In genomic region chr9:115923903-115924668, GRCh38 we compare ENCODE assay signal across 16 cellular contexts.
DNase-seq lines count a peak whose midpoint lies in the region; ATAC-seq and TF ChIP-seq lines count a peak whose summit lies in the region.
"Had no signal": no experiment of that assay in that cellular context is flagged by ENCODE, and none has a peak within 500 bp of the region (broad histone marks: within the 10 kb centered on the region; RNA-seq: fewer than 3 reads in every experiment).

No MANE protein-coding gene starts in this region.

- POLR2A ChIA-PET in BJ (lab: Charles Lee) = no interaction called here
- POLR2A ChIA-PET in Panc1 (lab: Charles Lee) = no interaction called here
- POLR2A ChIA-PET in CD4-positive, alpha-beta memory T cell (lab: Charles Lee; ENCODE audit: partially characterized antibody) = no interaction called here

- H3K27ac ChIP-seq in Panc1 (ENCODE audit: low read length) = no peak overlapping the region
- peak overlapping the region; percentile 37 for H3K27ac ChIP-seq in muscle layer of duodenum (ENCODE audit: low read length)
- H3K27ac ChIP-seq in CD4-positive, alpha-beta memory T cell (ENCODE audit: low read depth, low read length) = no peak overlapping the region
- H3K27ac ChIP-seq: gastroesophageal sphincter, KMS-11, psoas muscle, tibial nerve had no signal

- peak; percentile 82 for DNase-seq in BJ (ENCODE audit: low read depth)
- no peak for DNase-seq in Panc1 (ENCODE audit: low read depth, low spot score)
- DNase-seq in fibroblast of gingiva (ENCODE audit: low read depth) = peak; percentile 98
- DNase-seq in CD4-positive, alpha-beta memory T cell = no peak
- no peak for DNase-seq in NCI-H526 (lab: John Stamatoyannopoulos, UW)
- DNase-seq in SHP77 treated with DMSO at 0.1 percent for 48 hours (lab: John Stamatoyannopoulos, UW) = no peak
- DNase-seq: CD8-positive, alpha-beta T cell; central memory CD4-positive, alpha-beta T cell; H9; psoas muscle; RPMI8226 had no signal

- H3K36me3 Mint-ChIP-seq in CD4-positive, alpha-beta memory T cell = no peaks in the 10 kb centered on the region
- H3K36me3 Mint-ChIP-seq: CD8-positive, alpha-beta T cell had no signal

- H3K4me3 Mint-ChIP-seq in CD4-positive, alpha-beta memory T cell = no peak overlapping the region
- H3K4me3 Mint-ChIP-seq: CD8-positive, alpha-beta T cell; H9 had no signal

- no peaks in the 10 kb centered on the region for H3K27me3 Mint-ChIP-seq in CD4-positive, alpha-beta memory T cell

- H3K4me3 ChIP-seq in BJ (ENCODE audit: low read depth, low read length) (no peak overlapping the region), Panc1 (ENCODE audit: low read depth in 2 of 2, low read length in 2 of 2) (no peak overlapping the region), muscle layer of duodenum (ENCODE audit: low read depth in 1 of 2, low read length in 2 of 2) (no peak overlapping the region)
- H3K4me3 ChIP-seq in CD4-positive, alpha-beta memory T cell (ENCODE audit: low read length in 2 of 2) = no peak overlapping the region
- H3K4me3 ChIP-seq: gastroesophageal sphincter, psoas muscle, tibial nerve had no signal

- no peaks in the 10 kb centered on the region for H3K36me3 ChIP-seq in BJ (ENCODE audit: control insufficient read depth, insufficient read depth, low read length)
- no peaks in the 10 kb centered on the region for H3K36me3 ChIP-seq in Panc1 (ENCODE audit: control insufficient read depth, insufficient read depth, low read length)
- no peaks in the 10 kb centered on the region for H3K36me3 ChIP-seq in muscle layer of duodenum (ENCODE audit: control insufficient read depth in 1 of 2, insufficient read depth in 2 of 2, low read length in 2 of 2)
- no peaks in the 10 kb centered on the region for H3K36me3 ChIP-seq in CD4-positive, alpha-beta memory T cell (ENCODE audit: insufficient read depth, low read length)
- H3K36me3 ChIP-seq: gastroesophageal sphincter, tibial nerve had no signal

- CTCF ChIA-PET in BJ (lab: Yijun Ruan, JAX) = interaction anchor here (1.1 kb wide), 1 partner anchor 22 kb away, joined by 3 read pairs; no protein-coding TSS in a partner anchor
- CTCF ChIA-PET in Panc1 (lab: Charles Lee) = no interaction called here
- CTCF ChIA-PET in CD4-positive, alpha-beta memory T cell (lab: Charles Lee; ENCODE audit: partially characterized antibody) = no interaction called here

- peaks cover 2 to 7% (median 3%) of the 10 kb centered on the region in 8 donors for H3K9me3 Mint-ChIP-seq in CD4-positive, alpha-beta memory T cell

- ATAC-seq in Panc1 = peak; percentile 56; the same call in 1 of the 2 replicates
- no peak for ATAC-seq in HG03378 (IDR thresholded peaks at IDR 0.05; ENCODE audit: unreplicated experiment)
- ATAC-seq: CD8-positive, alpha-beta T cell; gastroesophageal sphincter; psoas muscle had no signal

- H3K9me3 ChIP-seq in Panc1 (ENCODE audit: control insufficient read depth, insufficient read depth, low read depth, low read length) (no peaks in the 10 kb centered on the region), muscle layer of duodenum (ENCODE audit: control insufficient read depth in 1 of 2, low read length in 2 of 2) (no peaks in the 10 kb centered on the region)
- H3K9me3 ChIP-seq in CD4-positive, alpha-beta memory T cell (ENCODE audit: control insufficient read depth in 1 of 2, low read length in 2 of 2) = no peaks in the 10 kb centered on the region
- H3K9me3 ChIP-seq: gastroesophageal sphincter, psoas muscle, tibial nerve had no signal

- TF ChIP-seq CTCF in BJ (IDR thresholded peaks at IDR 0.05; ENCODE audit: insufficient read depth, low read depth, low read length) (no peak), Panc1 (IDR thresholded peaks at IDR 0.05) (no peak)

- no peak overlapping the region for H3K27ac Mint-ChIP-seq in CD4-positive, alpha-beta memory T cell
- H3K27ac Mint-ChIP-seq: CD8-positive, alpha-beta T cell; H9 had no signal

- H3K27me3 ChIP-seq in BJ (ENCODE audit: control insufficient read depth, insufficient read depth, low read length) (no peaks in the 10 kb centered on the region), Panc1 (ENCODE audit: control insufficient read depth, insufficient read depth, low read length) (no peaks in the 10 kb centered on the region), muscle layer of duodenum (ENCODE audit: low read depth, low read length) (no peaks in the 10 kb centered on the region)
- H3K27me3 ChIP-seq in CD4-positive, alpha-beta memory T cell (ENCODE audit: insufficient read depth, low read length) = no peaks in the 10 kb centered on the region
- H3K27me3 ChIP-seq: gastroesophageal sphincter, tibial nerve had no signal

- H3K4me1 ChIP-seq in Panc1 (ENCODE audit: control insufficient read depth, insufficient read depth, low read length) (no peaks in the 10 kb centered on the region), muscle layer of duodenum (ENCODE audit: control insufficient read depth in 1 of 2, insufficient read depth in 2 of 2, low read length in 2 of 2) (peaks cover 0 to 7% of the 10 kb centered on the region in 2 donors)
- no peaks in the 10 kb centered on the region for H3K4me1 ChIP-seq in CD4-positive, alpha-beta memory T cell (ENCODE audit: insufficient read depth, low read length)
- H3K4me1 ChIP-seq: gastroesophageal sphincter, psoas muscle, tibial nerve had no signal

- intact Hi-C loops in Panc1 (cut with micrococcal nuclease; ENCODE audit: unreplicated experiment) = no loop called here
- intact Hi-C loops in CD4-positive, alpha-beta memory T cell (cut with micrococcal nuclease) = no loop called here

- BruUV-seq in Panc1 (replicated peaks; lab: Mats Ljungman, UMichigan) = no TSS peak

- in situ Hi-C loops in Panc1 (cut with HindIII; ENCODE audit: low pct_unique_long_range_greater_than_20kb, low sequenced_read_pairs) = no loop called here

- peaks cover 0 to 1% (median 0%) of the 10 kb centered on the region in 4 donors for H3K4me1 Mint-ChIP-seq in CD4-positive, alpha-beta memory T cell
- H3K4me1 Mint-ChIP-seq: H9 had no signal

Comparison
In these comparisons a context has a peak if more than half of its experiments do, and no peak if none do; other contexts are left out.
1. DNase-seq: peak in BJ (single experiment) and fibroblast of gingiva (single experiment); none in Panc1 (single experiment), CD4-positive, alpha-beta memory T cell (0 of 5), NCI-H526 (0 of 2) and SHP77 treated with DMSO at 0.1 percent for 48 hours (single experiment).